Comparison of ENCODE assay signal across 1 cellular context in the genomic region with DNA sequence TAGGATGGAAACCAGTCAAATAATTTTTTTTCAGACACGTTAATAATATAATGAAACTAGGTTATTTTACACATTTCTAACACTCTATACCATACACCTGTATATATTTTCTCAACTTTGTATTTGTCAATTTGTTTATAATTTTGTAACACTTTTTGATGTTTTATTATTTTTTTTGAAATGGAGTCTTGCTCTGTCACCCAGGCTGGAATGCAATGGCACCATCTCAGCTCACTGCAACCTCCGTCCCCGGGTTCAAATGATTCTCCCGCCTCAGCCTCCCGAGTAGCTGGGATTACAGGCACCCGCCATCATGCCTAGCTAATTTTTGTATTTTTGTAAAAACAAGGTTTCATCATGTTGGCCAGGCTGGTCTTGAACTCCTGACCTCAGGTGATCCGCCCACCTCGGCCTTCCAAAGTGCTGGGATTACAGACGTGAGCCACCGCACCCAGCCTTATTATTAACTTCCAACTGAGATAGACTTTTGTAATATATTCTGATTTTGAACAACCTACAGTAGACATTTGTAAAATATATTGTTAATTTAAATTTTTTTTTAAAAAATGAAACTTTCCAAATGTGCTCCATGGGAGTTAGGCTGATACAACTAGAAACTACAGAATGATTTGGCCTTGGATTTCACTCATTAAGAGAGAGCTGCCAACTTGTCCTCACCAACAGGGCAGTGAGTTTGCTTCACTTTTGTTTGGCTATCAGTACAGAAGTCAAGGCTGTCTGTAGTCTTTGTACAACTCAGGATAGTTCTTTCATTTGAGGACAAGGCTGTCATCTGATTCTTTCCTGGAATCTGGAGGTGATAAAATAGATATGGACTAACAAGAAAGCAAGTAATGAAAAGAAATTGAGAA.
TF ChIP-seq lines count a peak whose summit lies in the region.

No MANE protein-coding gene starts in this region.

TF ChIP-seq in HepG2, 621 proteins besides CTCF, POLR2A, EP300 and RAD21 (continued from another document and continues in another):
- TF ChIP-seq, protein P1, sequence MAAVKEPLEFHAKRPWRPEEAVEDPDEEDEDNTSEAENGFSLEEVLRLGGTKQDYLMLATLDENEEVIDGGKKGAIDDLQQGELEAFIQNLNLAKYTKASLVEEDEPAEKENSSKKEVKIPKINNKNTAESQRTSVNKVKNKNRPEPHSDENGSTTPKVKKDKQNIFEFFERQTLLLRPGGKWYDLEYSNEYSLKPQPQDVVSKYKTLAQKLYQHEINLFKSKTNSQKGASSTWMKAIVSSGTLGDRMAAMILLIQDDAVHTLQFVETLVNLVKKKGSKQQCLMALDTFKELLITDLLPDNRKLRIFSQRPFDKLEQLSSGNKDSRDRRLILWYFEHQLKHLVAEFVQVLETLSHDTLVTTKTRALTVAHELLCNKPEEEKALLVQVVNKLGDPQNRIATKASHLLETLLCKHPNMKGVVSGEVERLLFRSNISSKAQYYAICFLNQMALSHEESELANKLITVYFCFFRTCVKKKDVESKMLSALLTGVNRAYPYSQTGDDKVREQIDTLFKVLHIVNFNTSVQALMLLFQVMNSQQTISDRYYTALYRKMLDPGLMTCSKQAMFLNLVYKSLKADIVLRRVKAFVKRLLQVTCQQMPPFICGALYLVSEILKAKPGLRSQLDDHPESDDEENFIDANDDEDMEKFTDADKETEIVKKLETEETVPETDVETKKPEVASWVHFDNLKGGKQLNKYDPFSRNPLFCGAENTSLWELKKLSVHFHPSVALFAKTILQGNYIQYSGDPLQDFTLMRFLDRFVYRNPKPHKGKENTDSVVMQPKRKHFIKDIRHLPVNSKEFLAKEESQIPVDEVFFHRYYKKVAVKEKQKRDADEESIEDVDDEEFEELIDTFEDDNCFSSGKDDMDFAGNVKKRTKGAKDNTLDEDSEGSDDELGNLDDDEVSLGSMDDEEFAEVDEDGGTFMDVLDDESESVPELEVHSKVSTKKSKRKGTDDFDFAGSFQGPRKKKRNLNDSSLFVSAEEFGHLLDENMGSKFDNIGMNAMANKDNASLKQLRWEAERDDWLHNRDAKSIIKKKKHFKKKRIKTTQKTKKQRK (IDR thresholded peaks at IDR 0.05; ENCODE audit: low read length): no peak
- peak; percentile 52; the same call in 1 of the 2 replicates for TF ChIP-seq NR2F2 (IDR thresholded peaks at IDR 0.05; ENCODE audit: borderline replicate concordance, low read depth)
- TF ChIP-seq PRDM15 (CRISPR knock-in tag; IDR thresholded peaks at IDR 0.05): no peak
- no peak for TF ChIP-seq CENPX (CRISPR knock-in tag; IDR thresholded peaks at IDR 0.05)
- 0 out of 2 replicates have a peak, but pooled peaks have one; percentile 18 for TF ChIP-seq ZNF414 (CRISPR knock-in tag; IDR thresholded peaks at IDR 0.05)
- TF ChIP-seq PCBP1 (IDR thresholded peaks at IDR 0.05; ENCODE audit: borderline replicate concordance, low read depth, low read length): no peak
- no peak for TF ChIP-seq ELF4 (CRISPR knock-in tag; IDR thresholded peaks at IDR 0.05; ENCODE audit: borderline replicate concordance)
- no peak for TF ChIP-seq ATF1 (CRISPR knock-in tag; IDR thresholded peaks at IDR 0.05)
- no peak for TF ChIP-seq KLF16 (CRISPR knock-in tag; IDR thresholded peaks at IDR 0.05)
- TF ChIP-seq CREM (IDR thresholded peaks at IDR 0.05): peak; percentile 51; the same call in 1 of the 2 replicates
- no peak for TF ChIP-seq CREM (CRISPR knock-in tag; IDR thresholded peaks at IDR 0.05)
- no peak for TF ChIP-seq ZNF589 (CRISPR knock-in tag; conservative IDR thresholded peaks at IDR 0.05)
- no peak for TF ChIP-seq ZNF816 (CRISPR knock-in tag; IDR thresholded peaks at IDR 0.05; ENCODE audit: borderline replicate concordance)
- peak; percentile 43; the same call in 1 of the 2 replicates for TF ChIP-seq SP5 (CRISPR knock-in tag; IDR thresholded peaks at IDR 0.05; ENCODE audit: borderline replicate concordance, low read depth)
- TF ChIP-seq PAWR (CRISPR knock-in tag; IDR thresholded peaks at IDR 0.05; ENCODE audit: borderline replicate concordance): no peak
- no peak for TF ChIP-seq ZNF253 (CRISPR knock-in tag; IDR thresholded peaks at IDR 0.05; ENCODE audit: borderline replicate concordance)
- peak; percentile 93 for TF ChIP-seq ZMYM4 (CRISPR knock-in tag; IDR thresholded peaks at IDR 0.05)
- no peak for TF ChIP-seq ZNF598 (CRISPR knock-in tag; IDR thresholded peaks at IDR 0.05; ENCODE audit: borderline replicate concordance)
- no peak for TF ChIP-seq U2AF2 (IDR thresholded peaks at IDR 0.05; ENCODE audit: low read depth, low read length)
- no peak for TF ChIP-seq PHF20 (CRISPR knock-in tag; IDR thresholded peaks at IDR 0.05)
- TF ChIP-seq ZNF101 (CRISPR knock-in tag; IDR thresholded peaks at IDR 0.05; ENCODE audit: borderline replicate concordance, low read depth): no peak
- no peak for TF ChIP-seq LBX2 (CRISPR knock-in tag; IDR thresholded peaks at IDR 0.05; ENCODE audit: borderline replicate concordance)
- no peak for TF ChIP-seq ZNF879 (CRISPR knock-in tag; IDR thresholded peaks at IDR 0.05)
- no peak for TF ChIP-seq PLRG1 (conservative IDR thresholded peaks at IDR 0.05)
- TF ChIP-seq, protein P2, sequence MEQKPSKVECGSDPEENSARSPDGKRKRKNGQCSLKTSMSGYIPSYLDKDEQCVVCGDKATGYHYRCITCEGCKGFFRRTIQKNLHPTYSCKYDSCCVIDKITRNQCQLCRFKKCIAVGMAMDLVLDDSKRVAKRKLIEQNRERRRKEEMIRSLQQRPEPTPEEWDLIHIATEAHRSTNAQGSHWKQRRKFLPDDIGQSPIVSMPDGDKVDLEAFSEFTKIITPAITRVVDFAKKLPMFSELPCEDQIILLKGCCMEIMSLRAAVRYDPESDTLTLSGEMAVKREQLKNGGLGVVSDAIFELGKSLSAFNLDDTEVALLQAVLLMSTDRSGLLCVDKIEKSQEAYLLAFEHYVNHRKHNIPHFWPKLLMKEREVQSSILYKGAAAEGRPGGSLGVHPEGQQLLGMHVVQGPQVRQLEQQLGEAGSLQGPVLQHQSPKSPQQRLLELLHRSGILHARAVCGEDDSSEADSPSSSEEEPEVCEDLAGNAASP (CRISPR knock-in tag; IDR thresholded peaks at IDR 0.05; ENCODE audit: borderline replicate concordance): peak; percentile 98
- TF ChIP-seq JDP2 (CRISPR knock-in tag; IDR thresholded peaks at IDR 0.05; ENCODE audit: borderline replicate concordance): no peak
- no peak for TF ChIP-seq NR1H2 (CRISPR knock-in tag; IDR thresholded peaks at IDR 0.05; ENCODE audit: borderline replicate concordance, low read depth)
- TF ChIP-seq ZBTB14 (CRISPR knock-in tag; IDR thresholded peaks at IDR 0.05): no peak
- no peak for TF ChIP-seq MAF1 (CRISPR knock-in tag; IDR thresholded peaks at IDR 0.05; ENCODE audit: borderline replicate concordance)
- no peak for TF ChIP-seq ATF6 (CRISPR knock-in tag; conservative IDR thresholded peaks at IDR 0.05)
- TF ChIP-seq GATA4 (IDR thresholded peaks at IDR 0.05; ENCODE audit: borderline replicate concordance, low read depth): peak; percentile 50; the same call in 1 of the 2 replicates
- TF ChIP-seq RFX5 (IDR thresholded peaks at IDR 0.05; ENCODE audit: low read depth, low read length): no peak
- no peak for TF ChIP-seq ZNF3 (CRISPR knock-in tag; IDR thresholded peaks at IDR 0.05)
- peak; percentile 40 for TF ChIP-seq THAP11 (CRISPR knock-in tag; IDR thresholded peaks at IDR 0.05)
- no peak for TF ChIP-seq ZNF567 (CRISPR knock-in tag; IDR thresholded peaks at IDR 0.05; ENCODE audit: borderline replicate concordance)
- TF ChIP-seq NR2C2 (CRISPR knock-in tag; IDR thresholded peaks at IDR 0.05; ENCODE audit: borderline replicate concordance): peak; percentile 55; the same call in 1 of the 2 replicates
- no peak for TF ChIP-seq POLR2G (IDR thresholded peaks at IDR 0.05; ENCODE audit: low read depth, low read length)
- TF ChIP-seq TBP (CRISPR knock-in tag; IDR thresholded peaks at IDR 0.05): no peak
- 0 out of 2 replicates have a peak, but pooled peaks have one; percentile 52 for TF ChIP-seq ZBTB3 (CRISPR knock-in tag; IDR thresholded peaks at IDR 0.05; ENCODE audit: borderline replicate concordance, low read depth)
- TF ChIP-seq KLF9 (CRISPR knock-in tag; IDR thresholded peaks at IDR 0.05; ENCODE audit: low read depth): no peak
- no peak for TF ChIP-seq ZNF180 (CRISPR knock-in tag; IDR thresholded peaks at IDR 0.05; ENCODE audit: borderline replicate concordance, low read depth)
- TF ChIP-seq ZIK1 (CRISPR knock-in tag; IDR thresholded peaks at IDR 0.05; ENCODE audit: borderline replicate concordance, low read depth): no peak
- 0 out of 2 replicates have a peak, but pooled peaks have one; percentile 57 for TF ChIP-seq KLF6 (CRISPR knock-in tag; IDR thresholded peaks at IDR 0.05)
- no peak for TF ChIP-seq BHLHE40 (IDR thresholded peaks at IDR 0.05; ENCODE audit: low read length)
- TF ChIP-seq ETS1 (CRISPR knock-in tag; IDR thresholded peaks at IDR 0.05): no peak
- TF ChIP-seq ZNF430 (CRISPR knock-in tag; IDR thresholded peaks at IDR 0.05): no peak
- no peak for TF ChIP-seq MZF1 (CRISPR knock-in tag; IDR thresholded peaks at IDR 0.05; ENCODE audit: borderline replicate concordance)
- no peak for TF ChIP-seq CHCHD3 (CRISPR knock-in tag; IDR thresholded peaks at IDR 0.05)
- TF ChIP-seq BRCA1 (CRISPR knock-in tag; IDR thresholded peaks at IDR 0.05): peak; percentile 28; the same call in 1 of the 2 replicates
- no peak for TF ChIP-seq ATRX (CRISPR knock-in tag; IDR thresholded peaks at IDR 0.05; ENCODE audit: borderline replicate concordance)
- TF ChIP-seq DNMT3B (CRISPR knock-in tag; conservative IDR thresholded peaks at IDR 0.05): no peak
- TF ChIP-seq FOXP1 (IDR thresholded peaks at IDR 0.05): no peak
- no peak for TF ChIP-seq FOXP1 (CRISPR knock-in tag; IDR thresholded peaks at IDR 0.05)
- TF ChIP-seq ZNF775 (CRISPR knock-in tag; IDR thresholded peaks at IDR 0.05; ENCODE audit: borderline replicate concordance): no peak
- TF ChIP-seq ZNF121 (CRISPR knock-in tag; IDR thresholded peaks at IDR 0.05): no peak
